ENCODE assay signal across 10 cellular contexts in genomic region chr2:96063074-96063899, GRCh38. TPM values are rescaled to one million over a fixed set of nuclear protein-coding genes. Genes with fewer than 3 reads are reported as not detected.
A peak's percentile ranks its signal among the peaks of the same experiment; 100 is the strongest.
DNase-seq lines count a peak whose midpoint lies in the region; ATAC-seq, FAIRE-seq and TF ChIP-seq lines count a peak whose summit lies in the region.
"Not testable (repeated sequence)": the region's sequence is repeated elsewhere in the genome, so short reads cannot be mapped to it uniquely, and the experiment has no call there.
"Had no signal": no experiment of that assay in that cellular context is flagged by ENCODE, and none has a peak within 500 bp of the region (broad histone marks: within the 10 kb centered on the region; RNA-seq: fewer than 3 reads in every experiment).

No MANE protein-coding gene starts in this region.

- not testable (repeated sequence) for H3K79me2 ChIP-seq in endothelial cell of umbilical vein (ENCODE audit: control insufficient read depth, insufficient read depth, low read length); neural progenitor cell (ENCODE audit: low read depth)

- not testable (repeated sequence) for H3K9me1 ChIP-seq in endothelial cell of umbilical vein (replicated peaks; ENCODE audit: control insufficient read depth, extremely low read depth, insufficient read depth, low read length)

- dilution Hi-C loops in endothelial cell of umbilical vein (cut with MboI; ENCODE audit: extremely low pct_ligation_motif_present, low sequenced_read_pairs), result not testable (repeated sequence)

- H3K27ac ChIP-seq in HEK293 (ENCODE audit: extremely low read depth, low read depth, low read length); endothelial cell of umbilical vein (ENCODE audit: insufficient read depth, low read depth, low read length); neural progenitor cell: not testable (repeated sequence)
- H3K27ac ChIP-seq in RWPE2 (ENCODE audit: poor library complexity, severe bottlenecking), result peak overlapping the region; percentile 45

- H3K27me3 ChIP-seq in RWPE2 (ENCODE audit: insufficient read depth, poor library complexity, severe bottlenecking); endothelial cell of umbilical vein (ENCODE audit: control insufficient read depth in 2 of 2, insufficient read depth in 2 of 2, low read length in 2 of 2); neural progenitor cell: not testable (repeated sequence)

- H3K36me3 ChIP-seq in HEK293 (ENCODE audit: control insufficient read depth in 2 of 2, insufficient read depth in 1 of 2, low read length in 2 of 2); RWPE2 (ENCODE audit: low read depth); endothelial cell of umbilical vein (ENCODE audit: control insufficient read depth in 2 of 2, extremely low read depth in 1 of 2, insufficient read depth in 2 of 2, low read length in 2 of 2); neural progenitor cell: not testable (repeated sequence)

- not testable (repeated sequence) for BruUV-seq in endothelial cell of umbilical vein (replicated peaks; lab: Mats Ljungman, UMichigan)

- not testable (repeated sequence) for H3K36me3 Mint-ChIP-seq in CD14-positive monocyte; activated naive CD8-positive, alpha-beta T cell treated with anti-CD3 and anti-CD28 coated beads, Interleukin-2, amount 10 ng/mL, durations not matched to agents 7 days and 5 days; neural progenitor cell

- not testable (repeated sequence) for H3K9ac ChIP-seq in endothelial cell of umbilical vein (replicated peaks; ENCODE audit: extremely low read depth, insufficient read depth, low read length); neural progenitor cell

- peak; percentile 90 for ATAC-seq in RWPE2 (ENCODE audit: low read depth)
- ATAC-seq in activated naive CD8-positive, alpha-beta T cell treated with anti-CD3 and anti-CD28 coated beads, Interleukin-2, amount 10 ng/mL, durations not matched to agents 7 days and 5 days (ENCODE audit: low read depth), result peak; percentile 93
- peak; percentile 87 for ATAC-seq in stimulated activated naive CD8-positive, alpha-beta T cell treated with anti-CD3 and anti-CD28 coated beads, Interleukin-15, Interleukin-2, amounts not matched to agents 100 U/mL and 50 U/mL, for 24 hours

- peak; percentile 8 for FAIRE-seq in endothelial cell of umbilical vein (lab: Jason Lieb, UNC)

- not testable (repeated sequence) for H3K4me3 ChIP-seq in HEK293 (ENCODE audit: low read depth, low read length); RWPE2 (ENCODE audit: severe bottlenecking); endothelial cell of umbilical vein (replicated peaks in 1 of 3; ENCODE audit: insufficient read depth in 1 of 3, low read depth in 1 of 3, low read length in 3 of 3); neural progenitor cell

- H3K4me2 ChIP-seq in endothelial cell of umbilical vein (ENCODE audit: insufficient read depth, low read length); neural progenitor cell: not testable (repeated sequence)

- not testable (repeated sequence) for H3K27me3 Mint-ChIP-seq in CD14-positive monocyte (ENCODE audit: low read depth in 3 of 3); activated naive CD8-positive, alpha-beta T cell treated with anti-CD3 and anti-CD28 coated beads, Interleukin-2, amount 10 ng/mL, durations not matched to agents 7 days and 5 days; neural progenitor cell (ENCODE audit: insufficient read depth, low read depth)

- H3K4me1 Mint-ChIP-seq in CD14-positive monocyte; activated naive CD8-positive, alpha-beta T cell treated with anti-CD3 and anti-CD28 coated beads, Interleukin-2, amount 10 ng/mL, durations not matched to agents 7 days and 5 days; neural progenitor cell: not testable (repeated sequence)

- not testable (repeated sequence) for H3K4me1 ChIP-seq in HEK293 (ENCODE audit: control insufficient read depth, insufficient read depth, low read length); RWPE2 (ENCODE audit: insufficient read depth, poor library complexity, severe bottlenecking); endothelial cell of umbilical vein (ENCODE audit: control insufficient read depth, extremely low read depth, insufficient read depth, low read length); neural progenitor cell

- H4K20me1 ChIP-seq in endothelial cell of umbilical vein (replicated peaks; ENCODE audit: control insufficient read depth, extremely low read depth, insufficient read depth, low read length); neural progenitor cell (ENCODE audit: low read depth): not testable (repeated sequence)

- DNase-seq in CD14-positive monocyte (ENCODE audit: low spot score) (peak; percentile 64), inferior parietal cortex (ENCODE audit: extremely low spot score) (peak; percentile 63), neural progenitor cell (ENCODE audit: low spot score) (peak; percentile 46)
- DNase-seq in RWPE2 (ENCODE audit: low spot score); endothelial cell of umbilical vein (ENCODE audit: low read depth, low spot score): not testable (repeated sequence)
- DNase-seq in activated naive CD8-positive, alpha-beta T cell treated with anti-CD3 and anti-CD28 coated beads, Interleukin-2, amount 10 ng/mL, durations not matched to agents 7 days and 5 days, result peak; percentile 53
- DNase-seq in stimulated activated naive CD8-positive, alpha-beta T cell treated with anti-CD3 and anti-CD28 coated beads, Interleukin-15, Interleukin-2, amounts not matched to agents 100 U/mL and 50 U/mL, for 24 hours, result peak; percentile 14

- not testable (repeated sequence) for H3K9me3 ChIP-seq in HEK293 (ENCODE audit: control insufficient read depth, insufficient read depth, low read depth, low read length); RWPE2 (ENCODE audit: severe bottlenecking); endothelial cell of umbilical vein (replicated peaks; ENCODE audit: control insufficient read depth, insufficient read depth, low read length); neural progenitor cell (ENCODE audit: low read depth)

- H3F3A ChIP-seq in neural progenitor cell (ENCODE audit: low read depth), result not testable (repeated sequence)

- not testable (repeated sequence) for H3K4me3 Mint-ChIP-seq in CD14-positive monocyte, neural progenitor cell
- H3K4me3 Mint-ChIP-seq in activated naive CD8-positive, alpha-beta T cell treated with anti-CD3 and anti-CD28 coated beads, Interleukin-2, amount 10 ng/mL, durations not matched to agents 7 days and 5 days, result peak overlapping the region; percentile 36

- not testable (repeated sequence) for H3K9me3 Mint-ChIP-seq in CD14-positive monocyte; activated naive CD8-positive, alpha-beta T cell treated with anti-CD3 and anti-CD28 coated beads, Interleukin-2, amount 10 ng/mL, durations not matched to agents 7 days and 5 days; neural progenitor cell

- POLR2A ChIA-PET in HEK293 (lab: Yijun Ruan, JAX); activated naive CD8-positive, alpha-beta T cell treated with anti-CD3 and anti-CD28 coated beads, Interleukin-2, amount 10 ng/mL, durations not matched to agents 7 days and 5 days (lab: Charles Lee); endothelial cell of umbilical vein (lab: Charles Lee): not testable (repeated sequence)

- H2AFZ ChIP-seq in endothelial cell of umbilical vein (ENCODE audit: low read depth, low read length); neural progenitor cell (replicated peaks): not testable (repeated sequence)

- peak overlapping the region in 5 of 7 donors; percentile 3 to 41 (median 8) for H3K27ac Mint-ChIP-seq in CD14-positive monocyte
- peak overlapping the region; percentile 82 for H3K27ac Mint-ChIP-seq in activated naive CD8-positive, alpha-beta T cell treated with anti-CD3 and anti-CD28 coated beads, Interleukin-2, amount 10 ng/mL, durations not matched to agents 7 days and 5 days
- H3K27ac Mint-ChIP-seq in neural progenitor cell, result not testable (repeated sequence)

- not testable (repeated sequence) for TF ChIP-seq CTCF in CD14-positive monocyte (IDR thresholded peaks at IDR 0.05)
- TF ChIP-seq CTCF in HEK293 (tag by site-specific recombination; IDR thresholded peaks at IDR 0.05), result peak; percentile 47; the same call in 1 of the 2 replicates
- peak; percentile 70 for TF ChIP-seq CTCF in RWPE2 (IDR thresholded peaks at IDR 0.05; ENCODE audit: poor library complexity, severe bottlenecking)
- TF ChIP-seq CTCF in endothelial cell of umbilical vein (IDR thresholded peaks at IDR 0.05; ENCODE audit: extremely low read depth in 1 of 2, insufficient read depth in 1 of 2, low read depth in 1 of 2, low read length in 2 of 2), result peak in 1 of 2 donors; percentile 14
- TF ChIP-seq CTCF in neural progenitor cell (IDR thresholded peaks at IDR 0.05), result peak; percentile 18

- intact Hi-C loops in CD14-positive monocyte (cut with micrococcal nuclease); endothelial cell of umbilical vein (cut with micrococcal nuclease): not testable (repeated sequence)

- TF ChIP-seq POLR2A in endothelial cell of umbilical vein (IDR thresholded peaks at IDR 0.05; ENCODE audit: low read depth, low read length), result not testable (repeated sequence)

- CTCF ChIA-PET in HEK293 (lab: Yijun Ruan, JAX) (interaction anchor here (0.6 kb wide), 3 partner anchors 55 to 446 kb away, joined by 3 to 4 read pairs (median 4); no protein-coding TSS in a partner anchor), endothelial cell of umbilical vein (lab: Charles Lee) (interaction anchor here (0.9 to 1.3 kb wide), 2 partner anchors 1582 to 1633 kb away, joined by 3 to 13 read pairs; partner anchors contain the start of gene COX5B)

RNA-seq across cellular contexts. Expression of gene GPAT2, which starts 28.6 kb away (rescaled TPM):
- polyA plus RNA-seq in CD14-positive monocyte (under 1 TPM; 0.44 to 0.94 TPM), endothelial cell of umbilical vein (10.3 and 11.1 TPM in 2 replicates)
- total RNA-seq in activated naive CD8-positive, alpha-beta T cell treated with anti-CD3 and anti-CD28 coated beads, Interleukin-2, amount 10 ng/mL, durations not matched to agents 7 days and 5 days, result 10 to 100 TPM; 14.0 to 15.0 TPM
- total RNA-seq in endothelial cell of umbilical vein (6.6 and 14.2 TPM in 2 replicates), neural progenitor cell (ENCODE audit: low replicate concordance) (not detected in 2 replicates)
- polyA plus RNA-seq in endothelial cell of umbilical vein (2011; cell fraction: cytosol; rRNA removed), result 8.8 and 8.9 TPM in 2 replicates
- 36.6 TPM in 2 replicates for polyA plus RNA-seq in endothelial cell of umbilical vein (2011; cell fraction: nucleus; rRNA removed)
- polyA plus RNA-seq in endothelial cell of umbilical vein (2012), result 0.55 and 0.62 TPM in 2 replicates
- polyA minus RNA-seq in endothelial cell of umbilical vein, result 8.6 and 8.8 TPM in 2 replicates
- polyA minus RNA-seq in endothelial cell of umbilical vein (2011; cell fraction: cytosol; rRNA and poly(A)+ RNA removed), result not detected
- polyA minus RNA-seq in endothelial cell of umbilical vein (2011; cell fraction: nucleus; rRNA and poly(A)+ RNA removed), result 5.4 and 6.4 TPM in 2 replicates
- total RNA-seq: mesothelial cell of epicardium had no signal

RNA-seq across cellular contexts. Expression of gene ADRA2B, which starts 53.1 kb away (rescaled TPM):
- polyA plus RNA-seq in CD14-positive monocyte, result not detected
- under 1 TPM; 0.17 to 0.26 TPM for total RNA-seq in activated naive CD8-positive, alpha-beta T cell treated with anti-CD3 and anti-CD28 coated beads, Interleukin-2, amount 10 ng/mL, durations not matched to agents 7 days and 5 days
- not detected in 2 replicates for total RNA-seq in endothelial cell of umbilical vein
- polyA plus RNA-seq in endothelial cell of umbilical vein, result 0.03 TPM in 1 of 2 replicates, not detected in the other
- not detected in 2 replicates for polyA plus RNA-seq in endothelial cell of umbilical vein (2011; cell fraction: cytosol; rRNA removed)
- polyA plus RNA-seq in endothelial cell of umbilical vein (2011; cell fraction: nucleus; rRNA removed), result not detected in 2 replicates
- polyA plus RNA-seq in endothelial cell of umbilical vein (2012), result not detected in 2 replicates
- not detected in 2 replicates for polyA minus RNA-seq in endothelial cell of umbilical vein
- not detected for polyA minus RNA-seq in endothelial cell of umbilical vein (2011; cell fraction: cytosol; rRNA and poly(A)+ RNA removed)
- polyA minus RNA-seq in endothelial cell of umbilical vein (2011; cell fraction: nucleus; rRNA and poly(A)+ RNA removed), result not detected in 2 replicates
- 3.0 and 10.5 TPM in 2 replicates for total RNA-seq in neural progenitor cell (ENCODE audit: low replicate concordance)
- total RNA-seq: cerebellum had no signal
